ENCODE assay signal across 1 cellular context in the genomic region with DNA sequence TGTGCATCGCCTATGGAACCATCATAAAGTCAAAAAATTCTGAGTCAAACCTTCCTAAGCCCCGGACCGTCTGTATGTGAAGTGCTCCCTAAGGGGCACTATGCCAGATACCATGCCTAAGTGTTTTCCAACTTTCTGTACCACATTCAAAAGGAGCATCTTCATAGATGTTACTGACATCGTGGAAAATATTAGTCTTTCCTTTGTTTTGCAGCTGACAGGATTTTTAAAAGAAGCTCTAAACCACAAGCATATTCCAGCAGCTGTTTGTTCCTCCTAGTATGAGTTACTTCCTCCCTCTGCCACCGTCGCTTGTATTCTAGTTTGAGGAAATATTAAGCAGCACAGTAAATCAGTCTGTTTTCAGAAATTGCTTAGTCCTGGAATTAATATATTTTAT. TPM values are rescaled to one million over a fixed set of nuclear protein-coding genes. Genes with fewer than 3 reads are reported as not detected.
"Had no signal": no experiment of that assay in that cellular context is flagged by ENCODE, and none has a peak within 500 bp of the region (broad histone marks: within the 10 kb centered on the region; RNA-seq: fewer than 3 reads in every experiment).

No MANE protein-coding gene starts in this region.

RNA-seq across cellular contexts. Expression of gene NEK5, which starts 45.1 kb away (rescaled TPM):
- total RNA-seq: T-helper 1 cell treated with Interleukin-12 subunit alpha and Interleukin-12 subunit beta and Interleukin-4 antibody, amounts not matched to agents 30 ng/mL and 1 ng/mL, for 36 hours had no signal
